Comparison of ENCODE assay signal across 9 cellular contexts in the genomic region with DNA sequence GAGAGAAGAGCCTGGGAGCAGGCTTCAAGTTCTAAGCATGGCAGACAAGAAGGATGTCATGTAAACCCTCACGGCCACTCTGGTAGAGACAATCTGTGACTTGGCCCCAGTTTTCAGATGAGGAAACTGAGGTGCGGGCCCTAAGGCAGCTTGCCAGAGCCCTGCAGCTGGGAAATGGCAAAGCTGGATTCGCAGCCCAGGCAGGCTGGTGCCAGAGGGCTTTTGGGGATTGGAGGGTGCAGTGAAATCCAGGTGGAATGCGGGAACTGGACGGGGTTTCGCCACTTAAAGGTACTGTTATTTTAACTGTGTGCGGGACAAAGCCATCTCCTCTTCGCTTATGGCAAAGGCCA. TPM values are rescaled to one million over a fixed set of nuclear protein-coding genes. Genes with fewer than 3 reads are reported as not detected.
DNase-seq lines count a peak whose midpoint lies in the region; ATAC-seq, FAIRE-seq and TF ChIP-seq lines count a peak whose summit lies in the region.
"Had no signal": no experiment of that assay in that cellular context is flagged by ENCODE, and none has a peak within 500 bp of the region (broad histone marks: within the 10 kb centered on the region; RNA-seq: fewer than 3 reads in every experiment).

No MANE protein-coding gene starts in this region.

- ATAC-seq in A549 (peak; percentile 46 to 48), body of pancreas (peak; percentile 10), GM21825 (IDR thresholded peaks at IDR 0.05; ENCODE audit: unreplicated experiment) (no peak), HG02763 (IDR thresholded peaks at IDR 0.05; ENCODE audit: unreplicated experiment) (no peak)

- DNase-seq in A549 (ENCODE audit: low read depth in 1 of 2, low spot score in 1 of 2) = peak in 1 of 2 experiments; percentile 61
- DNase-seq in HTR-8/SVneo (ENCODE audit: insufficient read length, low spot score) = peak; percentile 72
- peak; percentile 54 to 71 (median 60) for DNase-seq in body of pancreas
- DNase-seq in NCI-H2081 treated with DMSO at 0.1 percent for 48 hours (lab: John Stamatoyannopoulos, UW) = no peak
- DNase-seq in mucosa of gallbladder (ENCODE audit: low spot score) = no peak

- intact Hi-C loops in body of pancreas (cut with DNase I) = no loop called here

- TF ChIP-seq RAD21 in A549 (conservative IDR thresholded peaks at IDR 0.05 in 1 of 2, IDR thresholded peaks at IDR 0.05 in 1 of 2) = no peak

- CTCF ChIA-PET in A549 (lab: Yijun Ruan, JAX) = interaction anchor here (1.5 to 16.1 kb wide), 4 partner anchors 17 to 130 kb away, joined by 3 to 414 read pairs (median 40); no protein-coding TSS in a partner anchor

- no peaks in the 10 kb centered on the region for H3K36me3 ChIP-seq in body of pancreas (replicated peaks in 1 of 2; ENCODE audit: insufficient read depth in 1 of 2, low read depth in 2 of 2)
- H3K36me3 ChIP-seq in mesodermal cell (ENCODE audit: control insufficient read depth, insufficient read depth, low read length) = no peaks in the 10 kb centered on the region

- FAIRE-seq in A549 (lab: Jason Lieb, UNC) (no peak), HTR-8/SVneo (lab: Jason Lieb, UNC) (no peak)
- FAIRE-seq: G401.6 had no signal

- TF ChIP-seq CTCF in A549 (IDR thresholded peaks at IDR 0.05) (no peak), body of pancreas (IDR thresholded peaks at IDR 0.05) (no peak)

- H3K27ac ChIP-seq in A549 = peak overlapping the region; percentile 93 to 98
- peak overlapping the region; percentile 97 to 100 (median 99) for H3K27ac ChIP-seq in body of pancreas
- H3K27ac ChIP-seq in mesodermal cell (ENCODE audit: low read depth, low read length, severe bottlenecking) = peak overlapping the region; percentile 8

- POLR2A ChIA-PET in A549 (lab: Yijun Ruan, JAX) = interaction anchor here (1.9 kb wide), 1 partner anchor 164 kb away, joined by 5 read pairs; a partner anchor contains a TSS

- H3K27me3 ChIP-seq in body of pancreas = no peaks in the 10 kb centered on the region

- peaks cover 38% of the 10 kb centered on the region for H3K4me1 ChIP-seq in A549
- peaks cover 31% of the 10 kb centered on the region for H3K4me1 ChIP-seq in body of pancreas
- H3K4me1 ChIP-seq in mesodermal cell (ENCODE audit: control insufficient read depth, insufficient read depth, low read length, poor library complexity, severe bottlenecking) = peaks cover 13% of the 10 kb centered on the region

- no peak for TF ChIP-seq EP300 in A549 (IDR thresholded peaks at IDR 0.05)

- H3K4me3 ChIP-seq in A549 (peak overlapping the region; percentile 67), body of pancreas (no peak overlapping the region), mesodermal cell (ENCODE audit: extremely low read depth, insufficient read depth, low read length, poor library complexity, severe bottlenecking) (no peak overlapping the region)

- H3K4me2 ChIP-seq in A549 = peak overlapping the region; percentile 85

- TF ChIP-seq POLR2A in A549 (IDR thresholded peaks at IDR 0.05; ENCODE audit: low read length) (no peak), body of pancreas (IDR thresholded peaks at IDR 0.05) (no peak)

- H3K9me3 ChIP-seq in A549 (no peaks in the 10 kb centered on the region), body of pancreas (no peaks in the 10 kb centered on the region), mesodermal cell (ENCODE audit: control insufficient read depth, low read length) (no peaks in the 10 kb centered on the region)

- 2% methylated on average over 7 of the region's 8 CpGs for WGBS in A549 (ENCODE audit: missing lambda C conversion rate)
- WGBS in body of pancreas, 2 donors = 5 to 13% methylated on average over 8 of the region's 8 CpGs
- 79 to 81% methylated on average over 4 to 6 of the region's 8 CpGs for WGBS in mesodermal cell (ENCODE audit: insufficient coverage in 2 of 2), 2 experiments

TF ChIP-seq in A549, 52 proteins besides CTCF, POLR2A, EP300 and RAD21 (continues in another document):
- TF ChIP-seq, protein P1, sequence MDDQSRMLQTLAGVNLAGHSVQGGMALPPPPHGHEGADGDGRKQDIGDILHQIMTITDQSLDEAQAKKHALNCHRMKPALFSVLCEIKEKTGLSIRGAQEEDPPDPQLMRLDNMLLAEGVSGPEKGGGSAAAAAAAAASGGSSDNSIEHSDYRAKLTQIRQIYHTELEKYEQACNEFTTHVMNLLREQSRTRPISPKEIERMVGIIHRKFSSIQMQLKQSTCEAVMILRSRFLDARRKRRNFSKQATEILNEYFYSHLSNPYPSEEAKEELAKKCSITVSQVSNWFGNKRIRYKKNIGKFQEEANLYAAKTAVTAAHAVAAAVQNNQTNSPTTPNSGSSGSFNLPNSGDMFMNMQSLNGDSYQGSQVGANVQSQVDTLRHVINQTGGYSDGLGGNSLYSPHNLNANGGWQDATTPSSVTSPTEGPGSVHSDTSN (IDR thresholded peaks at IDR 0.05) = no peak
- TF ChIP-seq PHF8 (IDR thresholded peaks at IDR 0.05; ENCODE audit: borderline replicate concordance, low read depth) (no peak), RCOR1 (IDR thresholded peaks at IDR 0.05; ENCODE audit: low read depth, low read length) (0 out of 2 replicates have a peak, but pooled peaks have one; percentile 61), HOXA7 (CRISPR knock-in tag; IDR thresholded peaks at IDR 0.05) (no peak), NR3C1 (IDR thresholded peaks at IDR 0.05) (no peak), KDM5A (IDR thresholded peaks at IDR 0.05) (no peak), GATA3 (IDR thresholded peaks at IDR 0.05; ENCODE audit: borderline replicate concordance) (no peak), HOXB5 (CRISPR knock-in tag; IDR thresholded peaks at IDR 0.05) (peak; percentile 75), FOXS1 (CRISPR knock-in tag; IDR thresholded peaks at IDR 0.05) (peak; percentile 75; the same call in 1 of the 2 replicates), CBX2 (IDR thresholded peaks at IDR 0.05; ENCODE audit: borderline replicate concordance, low read depth) (no peak), SREBF2 (IDR thresholded peaks at IDR 0.05) (no peak), MYC (IDR thresholded peaks at IDR 0.05; ENCODE audit: borderline replicate concordance, low read length) (no peak), CHD4 (IDR thresholded peaks at IDR 0.05; ENCODE audit: borderline replicate concordance) (peak; percentile 95), ESRRA (IDR thresholded peaks at IDR 0.05; ENCODE audit: borderline replicate concordance, low read length) (no peak), ZSCAN20 (CRISPR knock-in tag; IDR thresholded peaks at IDR 0.05) (no peak), BHLHE40 (IDR thresholded peaks at IDR 0.05; ENCODE audit: low read depth, low read length) (no peak), MAFK (IDR thresholded peaks at IDR 0.05; ENCODE audit: partially characterized antibody) (no peak), FOSL2 (IDR thresholded peaks at IDR 0.05) (no peak), FOSL2 (CRISPR knock-in tag; IDR thresholded peaks at IDR 0.05) (no peak), POLR2AphosphoS2 (conservative IDR thresholded peaks at IDR 0.05; ENCODE audit: low read length) (no peak), RNF2 (IDR thresholded peaks at IDR 0.05; ENCODE audit: borderline replicate concordance, low read depth) (no peak), EHMT2 (IDR thresholded peaks at IDR 0.05; ENCODE audit: low read depth) (no peak)
- TF ChIP-seq, protein P2, sequence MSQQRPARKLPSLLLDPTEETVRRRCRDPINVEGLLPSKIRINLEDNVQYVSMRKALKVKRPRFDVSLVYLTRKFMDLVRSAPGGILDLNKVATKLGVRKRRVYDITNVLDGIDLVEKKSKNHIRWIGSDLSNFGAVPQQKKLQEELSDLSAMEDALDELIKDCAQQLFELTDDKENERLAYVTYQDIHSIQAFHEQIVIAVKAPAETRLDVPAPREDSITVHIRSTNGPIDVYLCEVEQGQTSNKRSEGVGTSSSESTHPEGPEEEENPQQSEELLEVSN (IDR thresholded peaks at IDR 0.05; ENCODE audit: borderline replicate concordance, low read depth) = no peak

RNA-seq across cellular contexts. Expression of a gene that starts 0.5 kb away (rescaled TPM):
- polyA plus RNA-seq in A549 (2011; rRNA removed) (23.9 and 25.9 TPM in 2 replicates), A549 (2017; fragmentation: RNase III; extraction: RNeasy Plus Mini Kit Qiagen cat#74134 plus additional on column Dnase treatment) (37.6 to 49.1 TPM (median 39.1 TPM) in 3 replicates)
- polyA plus RNA-seq in A549 (2012; cell fraction: cytosol; rRNA removed) = 80.5 and 106 TPM in 2 replicates
- 167 and 232 TPM in 2 replicates for polyA plus RNA-seq in A549 (2012; cell fraction: nucleus; rRNA removed)
- 18.1 and 25.6 TPM in 2 replicates for polyA minus RNA-seq in A549 (2011; rRNA and poly(A)+ RNA removed)
- total RNA-seq in body of pancreas (1 to 10 TPM; 4.0 to 5.2 TPM), mucosa of gallbladder (22.4 TPM)
- 1.2 TPM for polyA plus RNA-seq in mesodermal cell (2013, experiment 1 of 2)
- polyA plus RNA-seq in mesodermal cell (2013, experiment 2 of 2) = 0.96 TPM

RNA-seq across cellular contexts. Expression of a gene that starts 15.5 kb away (rescaled TPM):
- polyA plus RNA-seq in A549 (2011; rRNA removed) (1.1 and 1.3 TPM in 2 replicates), A549 (2017; fragmentation: RNase III; extraction: RNeasy Plus Mini Kit Qiagen cat#74134 plus additional on column Dnase treatment) (1.4 to 2.6 TPM (median 2.4 TPM) in 3 replicates)
- 8.4 and 10.8 TPM in 2 replicates for polyA plus RNA-seq in A549 (2012; cell fraction: cytosol; rRNA removed)
- polyA plus RNA-seq in A549 (2012; cell fraction: nucleus; rRNA removed) = 32.7 and 36.1 TPM in 2 replicates
- polyA minus RNA-seq in A549 (2011; rRNA and poly(A)+ RNA removed) = 3.6 and 5.7 TPM in 2 replicates
- total RNA-seq in body of pancreas (1 to 10 TPM; 1.0 to 3.6 TPM), mucosa of gallbladder (0.29 TPM)
- 3.6 TPM for polyA plus RNA-seq in mesodermal cell (2013, experiment 1 of 2)
- 6.0 TPM for polyA plus RNA-seq in mesodermal cell (2013, experiment 2 of 2)

RNA-seq across cellular contexts. Expression of a gene that starts 53.6 kb away (rescaled TPM):
- 1.7 and 2.1 TPM in 2 replicates for polyA plus RNA-seq in A549 (2011; rRNA removed)
- 1.2 and 1.5 TPM in 2 replicates for polyA plus RNA-seq in A549 (2012; cell fraction: cytosol; rRNA removed)
- polyA plus RNA-seq in A549 (2012; cell fraction: nucleus; rRNA removed) = 3.3 and 3.7 TPM in 2 replicates
- 1.1 to 1.4 TPM (median 1.3 TPM) in 3 replicates for polyA plus RNA-seq in A549 (2017; fragmentation: RNase III; extraction: RNeasy Plus Mini Kit Qiagen cat#74134 plus additional on column Dnase treatment)
- polyA minus RNA-seq in A549 (2011; rRNA and poly(A)+ RNA removed) = 6.7 and 7.5 TPM in 2 replicates
- 10 to 100 TPM; 19.2 to 29.3 TPM for total RNA-seq in body of pancreas
- 1.6 TPM for polyA plus RNA-seq in mesodermal cell (2013, experiment 1 of 2)
- 1.3 TPM for polyA plus RNA-seq in mesodermal cell (2013, experiment 2 of 2)
- 11.6 TPM for total RNA-seq in mucosa of gallbladder

Comparison
In these comparisons a context has a peak if more than half of its experiments do, and no peak if none do; other contexts are left out.
1. ATAC-seq: peak in A549 (2 of 2) and body of pancreas (single experiment); none in GM21825 (single experiment) and HG02763 (single experiment).
2. DNase-seq: peak in HTR-8/SVneo (single experiment) and body of pancreas (4 of 4); none in NCI-H2081 treated with DMSO at 0.1 percent for 48 hours (single experiment) and mucosa of gallbladder (single experiment).
3. H3K27ac ChIP-seq: peak in every context shown above with its lines; median percentile 99 in body of pancreas; 96 in A549; 8 in mesodermal cell.